In the genomic region with DNA sequence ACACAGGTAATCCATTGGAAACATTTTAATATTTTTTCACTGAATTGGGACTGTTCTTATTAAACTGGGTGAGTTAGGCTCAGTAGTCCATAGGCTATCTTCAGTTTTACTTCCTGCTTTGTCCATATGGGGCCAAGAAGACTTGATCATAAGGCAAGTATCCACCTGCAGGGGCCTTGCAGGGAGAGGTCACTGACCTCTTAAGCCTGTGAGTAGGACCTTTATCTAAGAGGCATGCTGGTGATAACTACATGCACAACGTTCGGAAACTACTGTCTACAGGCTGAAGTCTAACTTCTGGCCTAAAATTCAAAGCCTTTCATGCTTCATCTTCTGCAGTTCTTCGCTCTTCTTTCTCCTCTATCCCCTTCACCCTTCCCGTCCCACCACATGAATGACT, we compare ENCODE assay signal across 23 cellular contexts.
"Had no signal": no experiment of that assay in that cellular context is flagged by ENCODE, and none has a peak within 500 bp of the region (broad histone marks: within the 10 kb centered on the region; RNA-seq: fewer than 3 reads in every experiment).

No MANE protein-coding gene starts in this region.

- DNase-seq: left ventricle myocardium inferior; mesendoderm; naive thymus-derived CD4-positive, alpha-beta T cell; ovary; right lobe of liver; stimulated activated CD4-positive, alpha-beta T cell treated with anti-CD3 and anti-CD28 coated beads, Interleukin-1b, Interleukin-23, amount 100 ng/mL, for 48 hours; stimulated activated CD4-positive, alpha-beta T cell treated with anti-CD3 and anti-CD28 coated beads, Interleukin-2, amount 100 ng/mL, for 48 hours; stimulated activated CD4-positive, alpha-beta T cell treated with anti-CD3 and anti-CD28 coated beads, Interleukin-4, amount 100 ng/mL, for 4 hours; stimulated activated CD8-positive, alpha-beta memory T cell treated with anti-CD3 and anti-CD28 coated beads, Interleukin-4, amount 100 ng/mL, for 48 hours; stimulated activated naive CD8-positive, alpha-beta T cell treated with anti-CD3 and anti-CD28 coated beads, Interleukin-15, Interleukin-2, amounts not matched to agents 100 U/mL and 50 U/mL, for 24 hours; stomach; testis; thyroid gland; transverse colon; upper lobe of left lung had no signal

- H3K4me2 ChIP-seq: smooth muscle cell had no signal

- H3K4me3 Mint-ChIP-seq: mesothelial cell of epicardium; naive thymus-derived CD4-positive, alpha-beta T cell; natural killer cell treated with Interleukin-12 subunit alpha and Interleukin-12 subunit beta and Interleukin-15 and Interleukin-18, amount 100 ng/mL, for 72 hours; stimulated activated memory B cell treated with anti-CD40 and anti-IgM and Interleukin-4, amounts not matched to agents 10 μg/mL and 1 μg/mL and 100 μg/mL, for 72 hours had no signal

- H3K27me3 ChIP-seq: ovary, right atrium auricular region, right lobe of liver, stomach, testis, thyroid gland, transverse colon, upper lobe of left lung, vagina had no signal

- H3K36me3 ChIP-seq: ovary, right atrium auricular region, right lobe of liver, thyroid gland had no signal

- H3K9me3 Mint-ChIP-seq: mesothelial cell of epicardium; natural killer cell treated with Interleukin-12 subunit alpha and Interleukin-12 subunit beta and Interleukin-15 and Interleukin-18, amount 100 ng/mL, for 72 hours; stimulated activated memory B cell treated with anti-CD40 and anti-IgM and Interleukin-4, amounts not matched to agents 10 μg/mL and 1 μg/mL and 100 μg/mL, for 72 hours had no signal

- H3K4me3 ChIP-seq: left ventricle myocardium inferior, lung, ovary, right atrium auricular region, right lobe of liver, smooth muscle cell, stomach, testis, thyroid gland, transverse colon, upper lobe of left lung, vagina had no signal

- H3K9me3 ChIP-seq: left ventricle myocardium inferior, ovary, right atrium auricular region, right lobe of liver, stomach, testis, thyroid gland, transverse colon, upper lobe of left lung, vagina had no signal

- ATAC-seq: naive thymus-derived CD4-positive, alpha-beta T cell; natural killer cell treated with Interleukin-12 subunit alpha and Interleukin-12 subunit beta and Interleukin-15 and Interleukin-18, amount 100 ng/mL, for 72 hours; right lobe of liver; stimulated activated memory B cell treated with anti-CD40 and anti-IgM and Interleukin-4, amounts not matched to agents 10 μg/mL and 1 μg/mL and 100 μg/mL, for 72 hours; stimulated activated naive CD8-positive, alpha-beta T cell treated with anti-CD3 and anti-CD28 coated beads, Interleukin-15, Interleukin-2, amounts not matched to agents 100 U/mL and 50 U/mL, for 24 hours had no signal

- H3K4me1 Mint-ChIP-seq: mesothelial cell of epicardium had no signal

- H3K27me3 Mint-ChIP-seq: naive thymus-derived CD4-positive, alpha-beta T cell; natural killer cell treated with Interleukin-12 subunit alpha and Interleukin-12 subunit beta and Interleukin-15 and Interleukin-18, amount 100 ng/mL, for 72 hours; progenitor cell of endocrine pancreas; stimulated activated memory B cell treated with anti-CD40 and anti-IgM and Interleukin-4, amounts not matched to agents 10 μg/mL and 1 μg/mL and 100 μg/mL, for 72 hours had no signal

- H3K4me1 ChIP-seq: left ventricle myocardium inferior, right atrium auricular region, right lobe of liver, stomach, testis, thyroid gland, transverse colon, upper lobe of left lung, vagina had no signal

- H3K27ac Mint-ChIP-seq: mesothelial cell of epicardium; natural killer cell treated with Interleukin-12 subunit alpha and Interleukin-12 subunit beta and Interleukin-15 and Interleukin-18, amount 100 ng/mL, for 72 hours; progenitor cell of endocrine pancreas; stimulated activated memory B cell treated with anti-CD40 and anti-IgM and Interleukin-4, amounts not matched to agents 10 μg/mL and 1 μg/mL and 100 μg/mL, for 72 hours had no signal

- H3K27ac ChIP-seq: left ventricle myocardium inferior, ovary, right atrium auricular region, right lobe of liver, stomach, testis, thyroid gland, transverse colon, upper lobe of left lung, vagina had no signal
